Comparison of ENCODE assay signal across 1 cellular context in genomic region chr3:68631810-68632545, GRCh38.
TF ChIP-seq lines count a peak whose summit lies in the region.

No MANE protein-coding gene starts in this region.

TF ChIP-seq in H1, 55 proteins besides CTCF, POLR2A, EP300 and RAD21 (continued from another document):
- TF ChIP-seq FOSL1 (IDR thresholded peaks at IDR 0.05; ENCODE audit: insufficient read depth, low read depth, low read length) (no peak), SP4 (IDR thresholded peaks at IDR 0.05; ENCODE audit: low read length) (no peak), CEBPB (IDR thresholded peaks at IDR 0.05; ENCODE audit: low read depth, low read length) (no peak), CBX5 (IDR thresholded peaks at IDR 0.05; ENCODE audit: low read depth, low read length) (no peak), SP1 (IDR thresholded peaks at IDR 0.05; ENCODE audit: low read depth, low read length) (peak; percentile 70; the same call in 1 of the 2 replicates), SIRT6 (IDR thresholded peaks at IDR 0.05; ENCODE audit: low read length) (no peak), EGR1 (IDR thresholded peaks at IDR 0.05; ENCODE audit: borderline replicate concordance, low read depth, low read length) (peak; percentile 38; the same call in 1 of the 2 replicates), ATF3 (IDR thresholded peaks at IDR 0.05; ENCODE audit: insufficient read depth, low read depth, low read length) (no peak), TAF7 (optimal IDR thresholded peaks at IDR 0.05; ENCODE audit: borderline replicate concordance, low read depth, low read length) (no peak), KDM1A (IDR thresholded peaks at IDR 0.05; ENCODE audit: borderline replicate concordance, low read length) (no peak), JUND (IDR thresholded peaks at IDR 0.05; ENCODE audit: low read length) (no peak), GABPA (IDR thresholded peaks at IDR 0.05; ENCODE audit: borderline replicate concordance, insufficient read depth, low read length) (no peak), ZNF274 (IDR thresholded peaks at IDR 0.05; ENCODE audit: borderline replicate concordance, extremely low read depth, low read length) (no peak), CHD1 (IDR thresholded peaks at IDR 0.05; ENCODE audit: low read depth, low read length) (no peak), CHD2 (IDR thresholded peaks at IDR 0.05; ENCODE audit: low read length) (no peak), SRF (IDR thresholded peaks at IDR 0.05; ENCODE audit: low read depth, low read length) (no peak), NANOG (IDR thresholded peaks at IDR 0.05; ENCODE audit: insufficient read depth, low read depth, low read length, poor library complexity, severe bottlenecking) (peak; percentile 99), RXRA (IDR thresholded peaks at IDR 0.05; ENCODE audit: insufficient read depth, low read depth, low read length) (no peak), SP2 (IDR thresholded peaks at IDR 0.05; ENCODE audit: low read length) (no peak), SUZ12 (IDR thresholded peaks at IDR 0.05; ENCODE audit: low read length) (no peak), ASH2L (IDR thresholded peaks at IDR 0.05; ENCODE audit: low read length) (peak; percentile 74), BCL11A (IDR thresholded peaks at IDR 0.05; ENCODE audit: low read depth in 2 of 2, low read length in 2 of 2) (peak; percentile 90 to 91), CHD7 (IDR thresholded peaks at IDR 0.05; ENCODE audit: insufficient replicate concordance, low read length) (peak; percentile 94), RFX5 (IDR thresholded peaks at IDR 0.05; ENCODE audit: borderline replicate concordance, low read depth, low read length) (no peak), POLR2AphosphoS5 (IDR thresholded peaks at IDR 0.05; ENCODE audit: low read depth, low read length) (no peak), MAFK (IDR thresholded peaks at IDR 0.05; ENCODE audit: low read depth, low read length) (no peak), KDM4A (IDR thresholded peaks at IDR 0.05; ENCODE audit: low read depth, low read length, severe bottlenecking) (no peak), KDM5A (IDR thresholded peaks at IDR 0.05; ENCODE audit: low read length) (no peak), BRCA1 (IDR thresholded peaks at IDR 0.05; ENCODE audit: low read depth, low read length) (no peak), POU5F1 (IDR thresholded peaks at IDR 0.05; ENCODE audit: low read depth, low read length) (peak; percentile 53; the same call in 1 of the 2 replicates), CBX8 (IDR thresholded peaks at IDR 0.05; ENCODE audit: borderline replicate concordance, low read depth, low read length) (no peak), SIX5 (IDR thresholded peaks at IDR 0.05; ENCODE audit: low read depth, low read length) (no peak), BACH1 (IDR thresholded peaks at IDR 0.05; ENCODE audit: low read length) (no peak), SIN3A (conservative IDR thresholded peaks at IDR 0.05 in 1 of 2, IDR thresholded peaks at IDR 0.05 in 1 of 2; ENCODE audit: low read depth in 1 of 2, low read length in 2 of 2) (no peak), PHF8 (conservative IDR thresholded peaks at IDR 0.05; ENCODE audit: low read depth, low read length) (no peak), TCF12 (IDR thresholded peaks at IDR 0.05; ENCODE audit: low read depth, low read length) (peak; percentile 86; the same call in 1 of the 2 replicates), TBP (IDR thresholded peaks at IDR 0.05; ENCODE audit: low read depth, low read length) (no peak), GTF2F1 (IDR thresholded peaks at IDR 0.05; ENCODE audit: borderline replicate concordance, low read depth, low read length) (no peak), JUN (IDR thresholded peaks at IDR 0.05; ENCODE audit: low read depth, low read length) (no peak), CREB1 (IDR thresholded peaks at IDR 0.05) (no peak), TAF1 (IDR thresholded peaks at IDR 0.05; ENCODE audit: low read depth, low read length) (no peak), EZH2 (IDR thresholded peaks at IDR 0.05; ENCODE audit: low read depth, low read length, severe bottlenecking) (no peak), HDAC6 (IDR thresholded peaks at IDR 0.05; ENCODE audit: low read depth, low read length) (no peak), CTBP2 (IDR thresholded peaks at IDR 0.05; ENCODE audit: borderline replicate concordance, insufficient read depth, insufficient read length, low read length) (no peak), SAP30 (IDR thresholded peaks at IDR 0.05; ENCODE audit: insufficient read depth, insufficient replicate concordance, low read length) (no peak), HDAC2 (IDR thresholded peaks at IDR 0.05; ENCODE audit: borderline replicate concordance in 1 of 2, low read depth in 2 of 2, low read length in 2 of 2) (peak in 1 of 2 experiments; percentile 78; a peak in 1 of 4 replicates), TEAD4 (IDR thresholded peaks at IDR 0.05; ENCODE audit: low read depth, low read length) (peak; percentile 25; the same call in 1 of the 2 replicates)
- TF ChIP-seq, protein P1, sequence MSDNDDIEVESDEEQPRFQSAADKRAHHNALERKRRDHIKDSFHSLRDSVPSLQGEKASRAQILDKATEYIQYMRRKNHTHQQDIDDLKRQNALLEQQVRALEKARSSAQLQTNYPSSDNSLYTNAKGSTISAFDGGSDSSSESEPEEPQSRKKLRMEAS (IDR thresholded peaks at IDR 0.05), result no peak
- TF ChIP-seq, protein P2, sequence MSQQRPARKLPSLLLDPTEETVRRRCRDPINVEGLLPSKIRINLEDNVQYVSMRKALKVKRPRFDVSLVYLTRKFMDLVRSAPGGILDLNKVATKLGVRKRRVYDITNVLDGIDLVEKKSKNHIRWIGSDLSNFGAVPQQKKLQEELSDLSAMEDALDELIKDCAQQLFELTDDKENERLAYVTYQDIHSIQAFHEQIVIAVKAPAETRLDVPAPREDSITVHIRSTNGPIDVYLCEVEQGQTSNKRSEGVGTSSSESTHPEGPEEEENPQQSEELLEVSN (IDR thresholded peaks at IDR 0.05), result no peak
- TF ChIP-seq, protein P3, sequence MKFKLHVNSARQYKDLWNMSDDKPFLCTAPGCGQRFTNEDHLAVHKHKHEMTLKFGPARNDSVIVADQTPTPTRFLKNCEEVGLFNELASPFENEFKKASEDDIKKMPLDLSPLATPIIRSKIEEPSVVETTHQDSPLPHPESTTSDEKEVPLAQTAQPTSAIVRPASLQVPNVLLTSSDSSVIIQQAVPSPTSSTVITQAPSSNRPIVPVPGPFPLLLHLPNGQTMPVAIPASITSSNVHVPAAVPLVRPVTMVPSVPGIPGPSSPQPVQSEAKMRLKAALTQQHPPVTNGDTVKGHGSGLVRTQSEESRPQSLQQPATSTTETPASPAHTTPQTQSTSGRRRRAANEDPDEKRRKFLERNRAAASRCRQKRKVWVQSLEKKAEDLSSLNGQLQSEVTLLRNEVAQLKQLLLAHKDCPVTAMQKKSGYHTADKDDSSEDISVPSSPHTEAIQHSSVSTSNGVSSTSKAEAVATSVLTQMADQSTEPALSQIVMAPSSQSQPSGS (IDR thresholded peaks at IDR 0.05; ENCODE audit: low read length), result no peak
